14 cellular contexts compared by ENCODE assay signal in genomic region chr15:78178056-78178455, GRCh38. TPM values are rescaled to one million over a fixed set of nuclear protein-coding genes. Genes with fewer than 3 reads are reported as not detected.
"Had no signal": no experiment of that assay in that cellular context is flagged by ENCODE, and none has a peak within 500 bp of the region (broad histone marks: within the 10 kb centered on the region; RNA-seq: fewer than 3 reads in every experiment).

No MANE protein-coding gene starts in this region.

- H3K27ac ChIP-seq: HL-60, RWPE1, SJCRH30 had no signal

- DNase-seq: MM.1S, NCI-H187, NCI-H2029, NCI-H2081 treated with DMSO at 0.1 percent for 48 hours, NCI-H2171, NCI-H510A, NCI-H524 treated with DMSO at 0.1 percent for 48 hours, NCI-H774 had no signal

- H3K9me3 ChIP-seq: SJCRH30 had no signal

- H3K36me3 ChIP-seq: SJCRH30 had no signal

- H3K27me3 ChIP-seq: SJCRH30 had no signal

- H3K4me3 ChIP-seq: SJCRH30 had no signal

- FAIRE-seq: HTR-8/SVneo had no signal

RNA-seq across cellular contexts. Expression of gene ACSBG1, which starts 56.3 kb away (rescaled TPM):
- total RNA-seq: M059J had no signal
- polyA plus RNA-seq: IgD-negative memory B cell had no signal
